18 cellular contexts compared by ENCODE assay signal in the genomic region with DNA sequence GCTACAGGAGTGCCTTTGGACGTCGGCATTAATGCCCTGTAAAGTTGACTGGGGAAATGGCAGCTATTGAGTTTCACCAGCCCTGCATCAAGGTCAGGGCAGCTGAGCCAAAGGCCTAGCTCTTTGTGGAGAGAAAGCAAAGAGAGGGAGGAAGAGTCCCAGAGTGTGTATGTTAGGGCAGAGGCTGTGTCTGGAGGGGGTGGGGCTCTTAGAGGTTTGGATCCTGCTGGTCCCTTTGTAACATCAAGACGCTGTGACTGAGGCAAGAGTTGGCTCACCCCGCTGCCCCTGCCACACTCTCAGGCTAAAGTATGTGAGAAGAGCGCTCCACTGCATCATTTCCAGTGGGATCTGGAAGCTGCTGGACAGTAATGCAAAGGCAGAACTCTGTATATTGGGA.
"Had no signal": no experiment of that assay in that cellular context is flagged by ENCODE, and none has a peak within 500 bp of the region (broad histone marks: within the 10 kb centered on the region; RNA-seq: fewer than 3 reads in every experiment).

No MANE protein-coding gene starts in this region.

- FAIRE-seq: frontal cortex had no signal

- H3K9me3 Mint-ChIP-seq: activated naive CD8-positive, alpha-beta T cell treated with anti-CD3 and anti-CD28 coated beads, Interleukin-2, amount 10 ng/mL, durations not matched to agents 7 days and 5 days; effector memory CD8-positive, alpha-beta T cell; natural killer cell; stimulated activated memory B cell treated with anti-CD40 and anti-IgM and Interleukin-4, amounts not matched to agents 10 μg/mL and 1 μg/mL and 100 μg/mL, for 72 hours had no signal

- H3K27ac Mint-ChIP-seq: activated naive CD8-positive, alpha-beta T cell treated with anti-CD3 and anti-CD28 coated beads, Interleukin-2, amount 10 ng/mL, durations not matched to agents 7 days and 5 days; effector memory CD8-positive, alpha-beta T cell; natural killer cell; stimulated activated memory B cell treated with anti-CD40 and anti-IgM and Interleukin-4, amounts not matched to agents 10 μg/mL and 1 μg/mL and 100 μg/mL, for 72 hours had no signal

- H3K27me3 ChIP-seq: tibial nerve had no signal

- H3K9me3 ChIP-seq: prostate gland had no signal

- H3K36me3 ChIP-seq: prostate gland had no signal

- ATAC-seq: activated CD4-positive, CD25-positive, alpha-beta regulatory T cell treated with anti-CD3 and anti-CD28 coated beads, Interleukin-2, amount 50 U/mL, for 24 hours; effector memory CD8-positive, alpha-beta T cell; left lobe of liver; natural killer cell; stimulated activated memory B cell treated with anti-CD40 and anti-IgM and Interleukin-4, amounts not matched to agents 10 μg/mL and 1 μg/mL and 100 μg/mL, for 72 hours had no signal

- DNase-seq: activated CD4-positive, alpha-beta T cell treated with anti-CD3 and anti-CD28 coated beads, Interleukin-2, amount 50 U/mL, for 4 hours; activated naive CD4-positive, alpha-beta T cell; activated naive CD8-positive, alpha-beta T cell treated with anti-CD3 and anti-CD28 coated beads, Interleukin-2, amount 10 ng/mL, durations not matched to agents 7 days and 5 days; activated T-cell treated with anti-CD3 and anti-CD28 coated beads for 4 hours; dermis blood vessel endothelial cell; effector memory CD8-positive, alpha-beta T cell; mesendoderm; natural killer cell; nucleus accumbens; stimulated activated CD4-positive, alpha-beta T cell treated with anti-CD3 and anti-CD28 coated beads, Interleukin-2, amount 100 ng/mL, for 48 hours; T-helper 9 cell had no signal

- H3K4me1 Mint-ChIP-seq: activated naive CD8-positive, alpha-beta T cell treated with anti-CD3 and anti-CD28 coated beads, Interleukin-2, amount 10 ng/mL, durations not matched to agents 7 days and 5 days; natural killer cell; stimulated activated memory B cell treated with anti-CD40 and anti-IgM and Interleukin-4, amounts not matched to agents 10 μg/mL and 1 μg/mL and 100 μg/mL, for 72 hours had no signal

- H3K4me3 ChIP-seq: prostate gland, tibial nerve had no signal

- H3K27ac ChIP-seq: epithelial cell of prostate, prostate gland had no signal

- H3K4me3 Mint-ChIP-seq: activated naive CD8-positive, alpha-beta T cell treated with anti-CD3 and anti-CD28 coated beads, Interleukin-2, amount 10 ng/mL, durations not matched to agents 7 days and 5 days; effector memory CD8-positive, alpha-beta T cell; natural killer cell; stimulated activated memory B cell treated with anti-CD40 and anti-IgM and Interleukin-4, amounts not matched to agents 10 μg/mL and 1 μg/mL and 100 μg/mL, for 72 hours had no signal

- H3K4me1 ChIP-seq: prostate gland had no signal

- H3K36me3 Mint-ChIP-seq: activated naive CD8-positive, alpha-beta T cell treated with anti-CD3 and anti-CD28 coated beads, Interleukin-2, amount 10 ng/mL, durations not matched to agents 7 days and 5 days; natural killer cell; stimulated activated memory B cell treated with anti-CD40 and anti-IgM and Interleukin-4, amounts not matched to agents 10 μg/mL and 1 μg/mL and 100 μg/mL, for 72 hours had no signal

- H3K27me3 Mint-ChIP-seq: stimulated activated memory B cell treated with anti-CD40 and anti-IgM and Interleukin-4, amounts not matched to agents 10 μg/mL and 1 μg/mL and 100 μg/mL, for 72 hours had no signal
